11 cellular contexts compared by ENCODE assay signal in genomic region chr3:72797773-72798543, GRCh38. TPM values are rescaled to one million over a fixed set of nuclear protein-coding genes. Genes with fewer than 3 reads are reported as not detected.
A peak's percentile ranks its signal among the peaks of the same experiment; 100 is the strongest.
DNase-seq lines count a peak whose midpoint lies in the region; ATAC-seq, FAIRE-seq and TF ChIP-seq lines count a peak whose summit lies in the region.
"Had no signal": no experiment of that assay in that cellular context is flagged by ENCODE, and none has a peak within 500 bp of the region (broad histone marks: within the 10 kb centered on the region; RNA-seq: fewer than 3 reads in every experiment).

No MANE protein-coding gene starts in this region.

- H3K36me3 Mint-ChIP-seq in glutamatergic neuron (ENCODE audit: unreplicated experiment): peaks cover 5% of the 10 kb centered on the region

- H3K27me3 Mint-ChIP-seq in glutamatergic neuron (ENCODE audit: unreplicated experiment): no peaks in the 10 kb centered on the region

- H3K27ac ChIP-seq in small intestine (ENCODE audit: low read depth in 1 of 2, low read length in 1 of 2): no peak overlapping the region

- peaks cover 0 to 3% of the 10 kb centered on the region in 2 donors for H3K4me1 ChIP-seq in small intestine (ENCODE audit: control insufficient read depth in 2 of 2, insufficient read depth in 1 of 2, low read depth in 1 of 2, low read length in 1 of 2)

- TF ChIP-seq CTCF in glutamatergic neuron (IDR thresholded peaks at IDR 0.05; ENCODE audit: partially characterized antibody, unreplicated experiment) (no peak), GM13976 (IDR thresholded peaks at IDR 0.05; ENCODE audit: borderline replicate concordance, control extremely low read depth, extremely low read depth, insufficient read depth, missing control alignments) (no peak)

- H3K4me3 Mint-ChIP-seq in glutamatergic neuron (ENCODE audit: unreplicated experiment): no peak overlapping the region
- H3K4me3 Mint-ChIP-seq: nephron had no signal

- WGBS in small intestine, 3 donors: 29 to 50% (median 44%) methylated on average over 12 of the region's 12 CpGs

- no peak for FAIRE-seq in small intestine (lab: Jason Lieb, UNC)

- no peaks in the 10 kb centered on the region for H3K27me3 ChIP-seq in small intestine (ENCODE audit: control insufficient read depth in 2 of 2, insufficient read depth in 2 of 2, low read length in 2 of 2)

- H3K27ac Mint-ChIP-seq in glutamatergic neuron (ENCODE audit: unreplicated experiment): peak overlapping the region; percentile 49
- H3K27ac Mint-ChIP-seq: nephron had no signal

- H3K9me3 Mint-ChIP-seq in glutamatergic neuron (ENCODE audit: unreplicated experiment): no peaks in the 10 kb centered on the region
- H3K9me3 Mint-ChIP-seq: nephron had no signal

- no peaks in the 10 kb centered on the region for H3K9me3 ChIP-seq in small intestine (ENCODE audit: control insufficient read depth, low read depth)

- H3K36me3 ChIP-seq in small intestine (ENCODE audit: control insufficient read depth in 2 of 2, insufficient read depth in 2 of 2, low read length in 2 of 2): no peaks in the 10 kb centered on the region

- in situ Hi-C loops in GM13976 (cut with MboI; ENCODE audit: low sequenced_read_pairs, unreplicated experiment): no loop called here

- H3K4me3 ChIP-seq in small intestine (ENCODE audit: low read depth in 1 of 2, low read length in 2 of 2): no peak overlapping the region

- ATAC-seq in sciatic nerve: no peak
- no peak for ATAC-seq in HG02840 (IDR thresholded peaks at IDR 0.05; ENCODE audit: low FRiP score, unreplicated experiment)

- H3K4me1 Mint-ChIP-seq in glutamatergic neuron (ENCODE audit: low read depth, unreplicated experiment): peaks cover 8% of the 10 kb centered on the region

- intact Hi-C loops in sciatic nerve (cut with DNase I): no loop called here

- peak; percentile 93 for DNase-seq in NCI-H1092 treated with DMSO at 0.1 percent for 48 hours (lab: John Stamatoyannopoulos, UW)
- peak; percentile 2 for DNase-seq in RKO (ENCODE audit: low spot score)
- DNase-seq in glutamatergic neuron: peak; percentile 30
- peak; percentile 78 for DNase-seq in small intestine
- DNase-seq in GM13976 (ENCODE audit: low spot score): no peak
- DNase-seq in sciatic nerve (ENCODE audit: low spot score): no peak
- DNase-seq: activated effector memory CD4-positive, alpha-beta T cell treated with anti-CD3 and anti-CD28 coated beads, Interleukin-2, amount 50 U/mL, for 16 hours; KBM-7; T-helper 1 cell had no signal

RNA-seq across cellular contexts. Expression of gene SHQ1, which starts 50.3 kb away (rescaled TPM):
- total RNA-seq in glutamatergic neuron (ENCODE audit: unreplicated experiment): 14.4 TPM
- 1 to 10 TPM; 8.3 to 9.6 (median 8.9) TPM for polyA plus RNA-seq in small intestine
- total RNA-seq in sciatic nerve: 16.2 TPM

Comparison
In these comparisons a context has a peak if more than half of its experiments do, and no peak if none do; other contexts are left out.
1. DNase-seq: peak in NCI-H1092 treated with DMSO at 0.1 percent for 48 hours (single experiment), RKO (single experiment), glutamatergic neuron (single experiment) and small intestine (single experiment); none in GM13976 (single experiment) and sciatic nerve (single experiment).